In genomic region chr18:76686737-76687231, GRCh38 we compare ENCODE assay signal across 7 cellular contexts.
DNase-seq lines count a peak whose midpoint lies in the region; ATAC-seq and TF ChIP-seq lines count a peak whose summit lies in the region.

No MANE protein-coding gene starts in this region.

- H3K4me1 Mint-ChIP-seq in central memory CD8-positive, alpha-beta T cell = peaks cover 6% of the 10 kb centered on the region

- no peaks in the 10 kb centered on the region for H3K36me3 Mint-ChIP-seq in central memory CD8-positive, alpha-beta T cell (ENCODE audit: insufficient read depth)

- no peak overlapping the region for H3K27ac Mint-ChIP-seq in central memory CD8-positive, alpha-beta T cell (ENCODE audit: low read depth)

- 23 to 25% methylated on average over 11 of the region's 11 CpGs for WGBS in testis, 2 donors

- DNase-seq in GM03348 (ENCODE audit: low spot score) (peak; percentile 85), M059J (ENCODE audit: low read depth) (peak; percentile 52), SHP77 (lab: John Stamatoyannopoulos, UW) (peak; percentile 63 to 80), kidney tubule cell (ENCODE audit: low spot score) (peak; percentile 76), testis (peak; percentile 82)
- DNase-seq in central memory CD8-positive, alpha-beta T cell (ENCODE audit: low spot score in 2 of 2) = no peak

- no peaks in the 10 kb centered on the region for H3K9me3 Mint-ChIP-seq in central memory CD8-positive, alpha-beta T cell

- H3K27ac ChIP-seq in testis = peak overlapping the region; percentile 79

- no peaks in the 10 kb centered on the region for H3K9me3 ChIP-seq in testis

- H3K36me3 ChIP-seq in testis (ENCODE audit: low read depth, missing control alignments) = no peaks in the 10 kb centered on the region

- peaks cover 19% of the 10 kb centered on the region for H3K4me1 ChIP-seq in testis

- peak; percentile 51 to 66 (median 56) for TF ChIP-seq CTCF in testis (IDR thresholded peaks at IDR 0.05)

- H3K27me3 ChIP-seq in testis = no peaks in the 10 kb centered on the region

- no peak overlapping the region for H3K4me3 ChIP-seq in testis

- intact Hi-C loops in testis (cut with DNase I; ENCODE audit: low total_unique reads) = no loop called here

- TF ChIP-seq POLR2A in testis (IDR thresholded peaks at IDR 0.05) = no peak

- ATAC-seq in GM21723 (IDR thresholded peaks at IDR 0.05; ENCODE audit: unreplicated experiment) = peak; percentile 69
- ATAC-seq in central memory CD8-positive, alpha-beta T cell (replicated peaks; ENCODE audit: extremely low read depth, poor library complexity, severe bottlenecking) = peak; percentile 57

- peaks cover 64% of the 10 kb centered on the region for H3K27me3 Mint-ChIP-seq in central memory CD8-positive, alpha-beta T cell

- H3K4me3 Mint-ChIP-seq in central memory CD8-positive, alpha-beta T cell = no peak overlapping the region

Comparison
In these comparisons a context has a peak if more than half of its experiments do, and no peak if none do; other contexts are left out.
1. DNase-seq: peak in GM03348 (single experiment), M059J (single experiment), SHP77 (2 of 2), kidney tubule cell (single experiment) and testis (single experiment); none in central memory CD8-positive, alpha-beta T cell (0 of 2).